ENCODE assay signal across 10 cellular contexts in genomic region chr10:6299234-6299633, GRCh38.
DNase-seq lines count a peak whose midpoint lies in the region; ATAC-seq and TF ChIP-seq lines count a peak whose summit lies in the region.
"Had no signal": no experiment of that assay in that cellular context is flagged by ENCODE, and none has a peak within 500 bp of the region (broad histone marks: within the 10 kb centered on the region; RNA-seq: fewer than 3 reads in every experiment).

No MANE protein-coding gene starts in this region.

- H3K4me1 ChIP-seq in left lung, result peaks cover 0 to 50% of the 10 kb centered on the region in 2 donors
- H3K4me1 ChIP-seq: prostate gland had no signal

- peak overlapping the region; percentile 41 for H3K27ac ChIP-seq in epithelial cell of prostate
- no peak overlapping the region for H3K27ac ChIP-seq in left lung

- H3K27me3 ChIP-seq in left lung, result no peaks in the 10 kb centered on the region

- intact Hi-C loops in activated CD4-positive, alpha-beta T cell treated with anti-CD3 and anti-CD28 coated beads, Interleukin-2, amount 10 ng/mL, durations not matched to agents 24 days and 14 days (cut with micrococcal nuclease), result no loop called here
- intact Hi-C loops in left lung (cut with DNase I), result no loop called here

- peak overlapping the region; percentile 29 for H3K27ac Mint-ChIP-seq in activated CD4-positive, alpha-beta T cell treated with anti-CD3 and anti-CD28 coated beads, Interleukin-2, amount 10 ng/mL, durations not matched to agents 24 days and 14 days

- ATAC-seq in HG03139 (IDR thresholded peaks at IDR 0.05; ENCODE audit: unreplicated experiment) (no peak), left lung (no peak)

- H3K36me3 ChIP-seq in left lung, result no peaks in the 10 kb centered on the region
- H3K36me3 ChIP-seq: prostate gland had no signal

- H3K27me3 Mint-ChIP-seq in activated CD4-positive, alpha-beta T cell treated with anti-CD3 and anti-CD28 coated beads, Interleukin-2, amount 10 ng/mL, durations not matched to agents 24 days and 14 days, result no peaks in the 10 kb centered on the region

- H3K4me3 Mint-ChIP-seq in activated CD4-positive, alpha-beta T cell treated with anti-CD3 and anti-CD28 coated beads, Interleukin-2, amount 10 ng/mL, durations not matched to agents 24 days and 14 days, result peak overlapping the region; percentile 27

- H3K4me1 Mint-ChIP-seq in activated CD4-positive, alpha-beta T cell treated with anti-CD3 and anti-CD28 coated beads, Interleukin-2, amount 10 ng/mL, durations not matched to agents 24 days and 14 days, result peaks cover 52% of the 10 kb centered on the region

- DNase-seq in activated CD4-positive, alpha-beta T cell treated with anti-CD3 and anti-CD28 coated beads, Interleukin-2, amount 10 ng/mL, durations not matched to agents 24 days and 14 days, result no peak
- no peak for DNase-seq in activated CD4-positive, alpha-beta T cell treated with anti-CD3 and anti-CD28 coated beads, Interleukin-2, amount 50 U/mL, for 1 hour
- DNase-seq in SW480 (ENCODE audit: low spot score) (peak; percentile 73), epithelial cell of prostate (ENCODE audit: low read depth, low spot score) (peak; percentile 98), epidermal melanocyte (ENCODE audit: insufficient read length, low spot score) (no peak), left lung (no peak)
- DNase-seq in stimulated activated CD4-positive, alpha-beta T cell treated with anti-CD3 and anti-CD28 coated beads, Interleukin-4, amount 100 ng/mL, for 48 hours (ENCODE audit: low read depth in 2 of 2), result peak; percentile 43 to 44
- DNase-seq: NCI-H1092 had no signal

- H3K4me3 ChIP-seq in left lung, result no peak overlapping the region
- H3K4me3 ChIP-seq: prostate gland had no signal

- TF ChIP-seq CTCF in left lung (IDR thresholded peaks at IDR 0.05), result no peak

- H3K9me3 Mint-ChIP-seq in activated CD4-positive, alpha-beta T cell treated with anti-CD3 and anti-CD28 coated beads, Interleukin-2, amount 10 ng/mL, durations not matched to agents 24 days and 14 days, result peaks cover 4% of the 10 kb centered on the region

- no peaks in the 10 kb centered on the region for H3K9me3 ChIP-seq in left lung
- H3K9me3 ChIP-seq: prostate gland had no signal

- peaks cover 27% of the 10 kb centered on the region for H3K36me3 Mint-ChIP-seq in activated CD4-positive, alpha-beta T cell treated with anti-CD3 and anti-CD28 coated beads, Interleukin-2, amount 10 ng/mL, durations not matched to agents 24 days and 14 days (ENCODE audit: low read depth)

Comparison
In these comparisons a context has a peak if more than half of its experiments do, and no peak if none do; other contexts are left out.
1. DNase-seq: peak in SW480 (single experiment), epithelial cell of prostate (single experiment) and stimulated activated CD4-positive, alpha-beta T cell treated with anti-CD3 and anti-CD28 coated beads, Interleukin-4, amount 100 ng/mL, for 48 hours (2 of 2); none in activated CD4-positive, alpha-beta T cell treated with anti-CD3 and anti-CD28 coated beads, Interleukin-2, amount 10 ng/mL, durations not matched to agents 24 days and 14 days (single experiment), activated CD4-positive, alpha-beta T cell treated with anti-CD3 and anti-CD28 coated beads, Interleukin-2, amount 50 U/mL, for 1 hour (single experiment), epidermal melanocyte (single experiment) and left lung (0 of 2).